Comparison of ENCODE assay signal across 31 cellular contexts in genomic region chr18:50154420-50154819, GRCh38. TPM values are rescaled to one million over a fixed set of nuclear protein-coding genes. Genes with fewer than 3 reads are reported as not detected.
DNase-seq lines count a peak whose midpoint lies in the region; ATAC-seq, FAIRE-seq and TF ChIP-seq lines count a peak whose summit lies in the region.
"Had no signal": no experiment of that assay in that cellular context is flagged by ENCODE, and none has a peak within 500 bp of the region (broad histone marks: within the 10 kb centered on the region; RNA-seq: fewer than 3 reads in every experiment).

No MANE protein-coding gene starts in this region.

- in situ Hi-C loops in HepG2 (cut with HindIII; ENCODE audit: extremely low pct_ligation_motif_present, low pct_unique_long_range_greater_than_20kb): no loop called here

- CTCF ChIA-PET in HepG2 (lab: Yijun Ruan, JAX; ENCODE audit: low intra/inter-chr PET ratio, low total read pairs): no interaction called here

- no peaks in the 10 kb centered on the region for H3K79me2 ChIP-seq in HepG2 (ENCODE audit: insufficient read depth, low read length)

- no peak overlapping the region for H3K4me3 Mint-ChIP-seq in activated T-cell treated with anti-CD3 and anti-CD28 coated beads, Interleukin-2, amount 50 U/mL, for 24 hours
- H3K4me3 Mint-ChIP-seq: CD4-positive, alpha-beta memory T cell; GM23338; HFFc6 had no signal

- TF ChIP-seq CTCF in Peyer's patch (IDR thresholded peaks at IDR 0.05) (no peak), esophagus squamous epithelium (IDR thresholded peaks at IDR 0.05) (no peak), HepG2 (CRISPR knock-in tag; IDR thresholded peaks at IDR 0.05) (no peak)

- no peak overlapping the region for H2AFZ ChIP-seq in HepG2 (ENCODE audit: low read length)
- H2AFZ ChIP-seq: GM23338 had no signal

- peak; percentile 31; the same call in 1 of the 3 replicates for ATAC-seq in HepG2
- no peak for ATAC-seq in HG03439 (IDR thresholded peaks at IDR 0.05; ENCODE audit: unreplicated experiment)
- ATAC-seq in activated CD4-positive, CD25-positive, alpha-beta regulatory T cell treated with anti-CD3 and anti-CD28 coated beads, Interleukin-2, amount 50 U/mL, for 24 hours: no peak
- ATAC-seq: A549, GM23338 had no signal

- TF ChIP-seq EP300 in HepG2 (IDR thresholded peaks at IDR 0.05; ENCODE audit: low read depth in 2 of 2, low read length in 2 of 2): 0 out of 4 replicates have a peak, but pooled peaks of 1 of the 2 experiments have one; percentile 26
- TF ChIP-seq EP300 in HepG2 (CRISPR knock-in tag; IDR thresholded peaks at IDR 0.05; ENCODE audit: borderline replicate concordance): no peak

- no peaks in the 10 kb centered on the region for H3K4me1 Mint-ChIP-seq in activated T-cell treated with anti-CD3 and anti-CD28 coated beads, Interleukin-2, amount 50 U/mL, for 24 hours (ENCODE audit: low read depth)
- H3K4me1 Mint-ChIP-seq: CD4-positive, alpha-beta memory T cell had no signal

- no peak overlapping the region for H3K9ac ChIP-seq in HepG2 (ENCODE audit: insufficient read depth, low read depth, low read length)
- H3K9ac ChIP-seq: BLaER1 treated with 17β-estradiol and CSF1 and Interleukin-3, amounts not matched to agents 10 nM and 100 nM had no signal

- no peaks in the 10 kb centered on the region for H4K20me1 ChIP-seq in HepG2 (ENCODE audit: insufficient read depth, low read length)
- H4K20me1 ChIP-seq: BLaER1 treated with 17β-estradiol and CSF1 and Interleukin-3, amounts not matched to agents 10 nM and 100 nM had no signal

- 61 to 77% methylated on average over 2 of the region's 2 CpGs for WGBS in esophagus squamous epithelium, 2 donors
- WGBS in HepG2 (ENCODE audit: low lambda C conversion rate): 29% methylated on average over 2 of the region's 2 CpGs
- 33 to 58% (median 36%) methylated on average over 2 of the region's 2 CpGs for WGBS in small intestine, 3 donors

- H3K27ac ChIP-seq in Peyer's patch (peak overlapping the region in 3 of 4 donors; percentile 7 to 58 (median 31)), esophagus squamous epithelium (peak overlapping the region in 3 of 4 donors; percentile 29 to 56 (median 33)), HepG2 (ENCODE audit: extremely low read length, insufficient read depth, low read length) (no peak overlapping the region), small intestine (ENCODE audit: low read depth in 1 of 2, low read length in 1 of 2) (peak overlapping the region; percentile 22 to 62)
- H3K27ac ChIP-seq: A549; BLaER1 treated with 17β-estradiol and CSF1 and Interleukin-3, amounts not matched to agents 10 nM and 100 nM; RWPE1 had no signal

- no peaks in the 10 kb centered on the region for H3K27me3 ChIP-seq in Peyer's patch
- no peaks in the 10 kb centered on the region for H3K27me3 ChIP-seq in esophagus squamous epithelium
- H3K27me3 ChIP-seq in HepG2 (ENCODE audit: control insufficient read depth in 1 of 2, insufficient read depth in 2 of 2, low read length in 2 of 2): no peaks in the 10 kb centered on the region
- no peaks in the 10 kb centered on the region for H3K27me3 ChIP-seq in small intestine (ENCODE audit: control insufficient read depth in 2 of 2, insufficient read depth in 2 of 2, low read length in 2 of 2)
- H3K27me3 ChIP-seq: BLaER1 treated with 17β-estradiol and CSF1 and Interleukin-3, amounts not matched to agents 10 nM and 100 nM had no signal

- peak overlapping the region; percentile 18; the same call in 1 of the 2 replicates for H3K4me2 ChIP-seq in HepG2 (ENCODE audit: low read depth, low read length)
- H3K4me2 ChIP-seq: A549; BLaER1 treated with 17β-estradiol and CSF1 and Interleukin-3, amounts not matched to agents 10 nM and 100 nM; GM23338 had no signal

- H3K9me3 Mint-ChIP-seq in activated T-cell treated with anti-CD3 and anti-CD28 coated beads, Interleukin-2, amount 50 U/mL, for 24 hours: no peaks in the 10 kb centered on the region
- H3K9me3 Mint-ChIP-seq: HFFc6 had no signal

- no TSS peak for BruUV-seq in HepG2 (replicated peaks; lab: Mats Ljungman, UMichigan)

- POLR2A ChIA-PET in HepG2 (lab: Yijun Ruan, JAX): interaction anchor here (1.1 kb wide), 1 partner anchor 41 kb away, joined by 3 read pairs; no protein-coding TSS in a partner anchor

- TF ChIP-seq POLR2A in Peyer's patch (IDR thresholded peaks at IDR 0.05) (no peak), esophagus squamous epithelium (IDR thresholded peaks at IDR 0.05) (no peak), HepG2 (IDR thresholded peaks at IDR 0.05; ENCODE audit: insufficient read depth in 1 of 2, low read depth in 2 of 2, low read length in 2 of 2) (no peak)

- H3K4me1 ChIP-seq in Peyer's patch (peaks cover 0 to 12% (median 0%) of the 10 kb centered on the region in 4 donors), esophagus squamous epithelium (peaks cover 10 to 50% (median 10%) of the 10 kb centered on the region in 3 donors), HepG2 (ENCODE audit: insufficient read depth, low read length) (peaks cover 30% of the 10 kb centered on the region), small intestine (ENCODE audit: control insufficient read depth in 2 of 2, insufficient read depth in 1 of 2, low read depth in 1 of 2, low read length in 1 of 2) (peaks cover under 1 to 4% of the 10 kb centered on the region in 2 donors)
- H3K4me1 ChIP-seq: A549; BLaER1 treated with 17β-estradiol and CSF1 and Interleukin-3, amounts not matched to agents 10 nM and 100 nM; HAP-1 had no signal

- no peak overlapping the region for H3K4me3 ChIP-seq in Peyer's patch
- no peak overlapping the region for H3K4me3 ChIP-seq in esophagus squamous epithelium
- no peak overlapping the region for H3K4me3 ChIP-seq in HepG2 (replicated peaks in 1 of 3; ENCODE audit: insufficient read depth in 1 of 3, low read depth in 2 of 3, low read length in 3 of 3)
- H3K4me3 ChIP-seq in small intestine (ENCODE audit: low read depth in 1 of 2, low read length in 2 of 2): no peak overlapping the region
- H3K4me3 ChIP-seq: A549; BLaER1 treated with 17β-estradiol and CSF1 and Interleukin-3, amounts not matched to agents 10 nM and 100 nM; GM23338; HAP-1 had no signal

- peak; percentile 59 for FAIRE-seq in HepG2 (lab: Jason Lieb, UNC)
- FAIRE-seq in small intestine (lab: Jason Lieb, UNC): no peak
- FAIRE-seq: A549, HTR-8/SVneo had no signal

- H3K36me3 Mint-ChIP-seq in activated T-cell treated with anti-CD3 and anti-CD28 coated beads, Interleukin-2, amount 50 U/mL, for 24 hours (ENCODE audit: low read depth): no peaks in the 10 kb centered on the region
- H3K36me3 Mint-ChIP-seq: CD4-positive, alpha-beta memory T cell had no signal

- DNase-seq in Peyer's patch: peak in 1 of 3 donors; percentile 53
- no peak for DNase-seq in esophagus squamous epithelium (lab: John Stamatoyannopoulos, UW)
- DNase-seq in HepG2 (ENCODE audit: low spot score): peak; percentile 48
- DNase-seq in small intestine: peak; percentile 93
- DNase-seq in activated T-cell treated with anti-CD3 and anti-CD28 coated beads, Interleukin-2, amount 50 U/mL, for 24 hours: no peak
- DNase-seq in anterior cingulate cortex (lab: John Stamatoyannopoulos, UW): no peak
- DNase-seq: AML-193; CD4-positive, alpha-beta memory T cell; COR-L47; DMS53; HFFc6; KBM-7; MM.1S; NCI-H1417; NCI-H1694; NCI-H2029 treated with DMSO at 0.1 percent for 48 hours; NCI-H2171; NCI-H345; NCI-H510A treated with DMSO at 0.1 percent for 48 hours; NCI-H774; NK-92 treated with Interleukin-12 subunit alpha and Interleukin-12 subunit beta, amount 100 ng/mL, for 24 hours; SHP77 treated with DMSO at 0.1 percent for 48 hours had no signal

- H3K27ac Mint-ChIP-seq in activated T-cell treated with anti-CD3 and anti-CD28 coated beads, Interleukin-2, amount 50 U/mL, for 24 hours: no peak overlapping the region
- H3K27ac Mint-ChIP-seq: CD4-positive, alpha-beta memory T cell; GM23338; HFFc6 had no signal

- TF ChIP-seq RAD21 in HepG2 (CRISPR knock-in tag; IDR thresholded peaks at IDR 0.05): no peak

- intact Hi-C loops in esophagus squamous epithelium (cut with DNase I) (no loop called here), HepG2 (cut with micrococcal nuclease; ENCODE audit: unreplicated experiment) (no loop called here)

- H3K9me3 ChIP-seq in Peyer's patch (no peaks in the 10 kb centered on the region), esophagus squamous epithelium (no peaks in the 10 kb centered on the region), HepG2 (ENCODE audit: low read length) (no peaks in the 10 kb centered on the region), small intestine (ENCODE audit: control insufficient read depth, low read depth) (no peaks in the 10 kb centered on the region)
- H3K9me3 ChIP-seq: A549; BLaER1 treated with 17β-estradiol and CSF1 and Interleukin-3, amounts not matched to agents 10 nM and 100 nM; HAP-1 had no signal

- H3K36me3 ChIP-seq in Peyer's patch (no peaks in the 10 kb centered on the region), esophagus squamous epithelium (no peaks in the 10 kb centered on the region), HepG2 (replicated peaks in 1 of 2; ENCODE audit: control insufficient read depth in 1 of 2, insufficient read depth in 2 of 2, low read length in 2 of 2) (no peaks in the 10 kb centered on the region), small intestine (ENCODE audit: control insufficient read depth in 2 of 2, insufficient read depth in 2 of 2, low read length in 2 of 2) (no peaks in the 10 kb centered on the region)
- H3K36me3 ChIP-seq: BLaER1 treated with 17β-estradiol and CSF1 and Interleukin-3, amounts not matched to agents 10 nM and 100 nM; HAP-1 had no signal

- H3K27me3 Mint-ChIP-seq in activated T-cell treated with anti-CD3 and anti-CD28 coated beads, Interleukin-2, amount 50 U/mL, for 24 hours: peaks cover 21% of the 10 kb centered on the region

RNA-seq across cellular contexts. Expression of gene MYO5B, which starts 40.5 kb away (rescaled TPM):
- 100 to 1,000 TPM; 105 to 213 (median 183) TPM for total RNA-seq in Peyer's patch
- total RNA-seq in esophagus squamous epithelium: 10 to 100 TPM; 32.0 to 63.3 (median 46.8) TPM
- total RNA-seq in HepG2 (2016; rRNA removed; fragmentation: Illumina TruSeq; extraction: Trizol): 24.0 and 34.9 TPM in 2 replicates
- total RNA-seq in HepG2 (2016; cell fraction: cytosol; rRNA removed; fragmentation: Illumina TruSeq; extraction: Trizol; ENCODE audit: low read depth): 3.5 TPM in 2 replicates
- 22.2 and 31.0 TPM in 2 replicates for total RNA-seq in HepG2 (2016; cell fraction: insoluble cytoplasmic fraction; rRNA removed; fragmentation: Illumina TruSeq; extraction: Trizol)
- 9.8 and 11.9 TPM in 2 replicates for total RNA-seq in HepG2 (2016; cell fraction: membrane; rRNA removed; fragmentation: Illumina TruSeq; extraction: Trizol)
- total RNA-seq in HepG2 (2016; cell fraction: nucleus; rRNA removed; fragmentation: Illumina TruSeq; extraction: Trizol): 18.1 and 21.7 TPM in 2 replicates
- polyA plus RNA-seq in HepG2 (2011; rRNA removed): 12.4 and 13.1 TPM in 2 replicates
- polyA plus RNA-seq in HepG2 (2011; cell fraction: cytosol; rRNA removed): 10.8 and 12.5 TPM in 2 replicates
- polyA plus RNA-seq in HepG2 (2011; cell fraction: nucleus; rRNA removed): 12.7 and 15.2 TPM in 2 replicates
- 9.7 and 12.2 TPM in 2 replicates for polyA plus RNA-seq in HepG2 (2012)
- 1.7 and 2.1 TPM in 2 replicates for polyA plus RNA-seq in HepG2 (2016; cell fraction: cytosol; fragmentation: Illumina TruSeq; extraction: Trizol; ENCODE audit: low read depth)
- polyA plus RNA-seq in HepG2 (2016; cell fraction: insoluble cytoplasmic fraction; fragmentation: Illumina TruSeq; extraction: Trizol; ENCODE audit: low read depth): 35.5 and 36.8 TPM in 2 replicates
- 6.1 and 8.8 TPM in 2 replicates for polyA plus RNA-seq in HepG2 (2016; cell fraction: membrane; fragmentation: Illumina TruSeq; extraction: Trizol; ENCODE audit: low read depth)
- 21.2 and 23.3 TPM in 2 replicates for polyA plus RNA-seq in HepG2 (2016; cell fraction: nucleus; fragmentation: Illumina TruSeq; extraction: Trizol; ENCODE audit: insufficient read depth, low read depth)
- 24.8 and 28.9 TPM in 2 replicates for polyA minus RNA-seq in HepG2 (2011; rRNA and poly(A)+ RNA removed; ENCODE audit: low replicate concordance)
- 14.2 and 20.7 TPM in 2 replicates for polyA minus RNA-seq in HepG2 (2011; cell fraction: cytosol; rRNA and poly(A)+ RNA removed)
- 9.4 and 16.2 TPM in 2 replicates for polyA minus RNA-seq in HepG2 (2011; cell fraction: nucleus; rRNA and poly(A)+ RNA removed)
- 100 to 1,000 TPM in 2 of 3 donors, 10 to 100 TPM in 1; 45.0 to 185 (median 133) TPM for polyA plus RNA-seq in small intestine
- total RNA-seq: CD4-positive, alpha-beta memory T cell; G401 had no signal

Comparison
In these comparisons a context has a peak if more than half of its experiments do, and no peak if none do; other contexts are left out.
1. DNase-seq: peak in HepG2 (single experiment) and small intestine (single experiment); none in esophagus squamous epithelium (single experiment), activated T-cell treated with anti-CD3 and anti-CD28 coated beads, Interleukin-2, amount 50 U/mL, for 24 hours (single experiment) and anterior cingulate cortex (0 of 58).